ENCODE assay signal across 1 cellular context in the genomic region with DNA sequence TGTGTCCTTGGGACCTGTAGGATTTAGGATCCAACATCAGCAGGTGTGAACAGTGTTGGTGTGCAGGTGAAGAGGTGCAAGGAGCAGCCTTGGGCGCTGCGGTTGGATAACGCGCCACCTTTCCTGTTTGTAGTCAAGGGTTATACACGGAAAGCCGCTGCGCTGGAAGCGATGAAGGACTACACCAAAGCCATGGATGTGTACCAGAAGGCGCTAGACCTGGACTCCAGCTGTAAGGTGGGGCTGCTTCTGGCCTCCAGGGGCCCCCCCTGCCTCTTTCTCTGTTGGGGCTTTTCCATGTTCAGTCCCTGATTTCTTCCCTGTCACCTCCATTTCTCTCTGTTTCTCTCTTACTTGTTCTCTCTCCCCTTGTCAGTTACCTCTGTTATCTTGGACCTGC.
TF ChIP-seq lines count a peak whose summit lies in the region.

No MANE protein-coding gene starts in this region.

TF ChIP-seq in WTC11, 78 proteins besides CTCF, POLR2A, EP300 and RAD21:
- TF ChIP-seq, protein P1, sequence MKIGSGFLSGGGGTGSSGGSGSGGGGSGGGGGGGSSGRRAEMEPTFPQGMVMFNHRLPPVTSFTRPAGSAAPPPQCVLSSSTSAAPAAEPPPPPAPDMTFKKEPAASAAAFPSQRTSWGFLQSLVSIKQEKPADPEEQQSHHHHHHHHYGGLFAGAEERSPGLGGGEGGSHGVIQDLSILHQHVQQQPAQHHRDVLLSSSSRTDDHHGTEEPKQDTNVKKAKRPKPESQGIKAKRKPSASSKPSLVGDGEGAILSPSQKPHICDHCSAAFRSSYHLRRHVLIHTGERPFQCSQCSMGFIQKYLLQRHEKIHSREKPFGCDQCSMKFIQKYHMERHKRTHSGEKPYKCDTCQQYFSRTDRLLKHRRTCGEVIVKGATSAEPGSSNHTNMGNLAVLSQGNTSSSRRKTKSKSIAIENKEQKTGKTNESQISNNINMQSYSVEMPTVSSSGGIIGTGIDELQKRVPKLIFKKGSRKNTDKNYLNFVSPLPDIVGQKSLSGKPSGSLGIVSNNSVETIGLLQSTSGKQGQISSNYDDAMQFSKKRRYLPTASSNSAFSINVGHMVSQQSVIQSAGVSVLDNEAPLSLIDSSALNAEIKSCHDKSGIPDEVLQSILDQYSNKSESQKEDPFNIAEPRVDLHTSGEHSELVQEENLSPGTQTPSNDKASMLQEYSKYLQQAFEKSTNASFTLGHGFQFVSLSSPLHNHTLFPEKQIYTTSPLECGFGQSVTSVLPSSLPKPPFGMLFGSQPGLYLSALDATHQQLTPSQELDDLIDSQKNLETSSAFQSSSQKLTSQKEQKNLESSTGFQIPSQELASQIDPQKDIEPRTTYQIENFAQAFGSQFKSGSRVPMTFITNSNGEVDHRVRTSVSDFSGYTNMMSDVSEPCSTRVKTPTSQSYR (CRISPR knock-in tag; IDR thresholded peaks at IDR 0.05), result no peak
- TF ChIP-seq JAZF1 (CRISPR knock-in tag; IDR thresholded peaks at IDR 0.05), result no peak
- TF ChIP-seq NR1H2 (CRISPR knock-in tag; IDR thresholded peaks at IDR 0.05), result no peak
- no peak for TF ChIP-seq ETV6 (CRISPR knock-in tag; IDR thresholded peaks at IDR 0.05)
- TF ChIP-seq, protein P2, sequence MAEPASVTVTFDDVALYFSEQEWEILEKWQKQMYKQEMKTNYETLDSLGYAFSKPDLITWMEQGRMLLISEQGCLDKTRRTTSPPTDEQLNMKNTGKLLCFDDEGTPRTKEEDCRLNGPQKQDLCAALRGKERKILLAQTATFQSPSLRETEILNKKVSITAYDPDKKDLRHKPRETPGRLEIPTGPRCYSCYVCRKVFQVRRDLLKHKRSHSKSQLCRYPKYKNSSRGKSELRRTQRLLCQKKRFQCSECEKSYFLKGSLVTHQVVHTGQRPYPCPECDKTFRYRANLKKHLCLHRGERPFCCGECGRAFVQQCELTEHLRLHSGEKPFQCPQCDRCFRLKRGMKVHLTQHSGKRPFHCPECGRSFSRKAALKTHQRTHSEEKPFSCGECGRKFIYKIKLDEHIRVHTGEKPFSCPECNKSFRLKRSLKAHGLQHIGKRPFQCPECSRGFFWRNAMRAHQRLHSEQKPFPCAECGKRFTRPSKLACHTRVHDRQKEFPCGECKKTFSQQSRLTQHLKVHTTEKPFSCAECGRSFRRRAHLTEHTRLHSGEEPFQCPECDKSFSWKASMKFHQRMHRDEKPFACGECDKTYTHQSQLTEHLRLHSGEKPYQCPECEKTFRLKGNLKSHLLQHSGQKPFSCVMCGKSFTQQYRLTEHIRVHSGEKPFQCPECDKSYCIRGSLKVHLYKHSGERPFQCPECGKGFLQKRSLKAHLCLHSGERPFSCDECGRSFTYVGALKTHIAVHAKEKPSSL (CRISPR knock-in tag; conservative IDR thresholded peaks at IDR 0.05), result no peak
- no peak for TF ChIP-seq TCF7 (CRISPR knock-in tag; IDR thresholded peaks at IDR 0.05; ENCODE audit: low read depth)
- no peak for TF ChIP-seq CBFB (CRISPR knock-in tag; IDR thresholded peaks at IDR 0.05; ENCODE audit: low read depth)
- no peak for TF ChIP-seq OVOL2 (CRISPR knock-in tag; IDR thresholded peaks at IDR 0.05; ENCODE audit: borderline replicate concordance)
TF ChIP-seq in WTC11: peak in this region for 0.
